ENCODE assay signal across 2 cellular contexts in the genomic region with DNA sequence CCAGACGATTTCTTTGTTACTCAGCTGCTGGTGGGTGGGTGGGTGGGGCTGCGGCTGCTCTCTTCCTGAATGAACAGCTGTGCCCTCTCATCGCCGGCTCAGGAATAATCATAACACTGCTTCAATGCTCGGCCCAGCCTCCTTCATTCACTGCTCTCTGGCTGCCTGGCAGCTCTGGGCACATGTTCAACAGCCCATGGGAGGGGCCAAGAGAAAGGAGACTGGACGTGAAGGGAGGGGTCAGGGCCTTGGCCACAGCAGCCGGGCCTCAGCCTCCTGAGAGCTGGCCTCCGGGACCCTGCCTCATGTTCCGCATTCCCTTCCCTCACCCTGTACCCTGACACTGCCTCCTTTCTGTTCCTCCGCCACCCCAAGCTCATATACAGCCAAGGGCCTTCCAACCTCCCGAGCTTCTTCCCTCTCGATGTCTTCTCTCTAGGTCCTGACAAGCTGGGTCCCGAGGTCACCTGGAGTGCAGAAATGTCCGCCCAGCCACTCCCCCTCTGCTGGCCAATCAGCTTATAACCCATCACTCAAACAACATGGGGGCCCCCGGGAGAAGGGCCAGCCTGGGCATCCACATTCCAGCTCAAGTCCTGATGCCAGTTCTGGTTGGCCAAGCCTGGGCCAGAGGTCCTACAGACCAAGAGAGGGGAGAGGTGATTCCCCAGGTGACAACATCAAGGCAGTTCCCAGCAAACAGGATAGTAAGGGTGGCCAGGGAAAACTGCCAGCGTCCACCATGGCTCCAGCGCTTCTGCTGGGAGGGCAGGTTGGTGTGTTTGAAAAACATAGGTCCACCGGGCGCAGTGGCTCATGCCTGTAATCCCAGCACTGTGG.
TF ChIP-seq lines count a peak whose summit lies in the region.

No MANE protein-coding gene starts in this region.

TF ChIP-seq in IMR-90, 13 proteins besides CTCF, POLR2A, EP300 and RAD21:
- no peak for TF ChIP-seq MAFK (IDR thresholded peaks at IDR 0.05; ENCODE audit: low read depth, low read length)
- TF ChIP-seq CHD1 (IDR thresholded peaks at IDR 0.05; ENCODE audit: low read depth, low read length) = no peak
- no peak for TF ChIP-seq SMC3 (IDR thresholded peaks at IDR 0.05; ENCODE audit: low read depth, low read length)
- peak; percentile 80 for TF ChIP-seq MAZ (IDR thresholded peaks at IDR 0.05; ENCODE audit: borderline replicate concordance, low read depth, low read length)
- TF ChIP-seq FOS (IDR thresholded peaks at IDR 0.05; ENCODE audit: low read depth, low read length) = no peak
- TF ChIP-seq CEBPB (IDR thresholded peaks at IDR 0.05; ENCODE audit: low read depth, low read length) = no peak
- no peak for TF ChIP-seq RFX5 (IDR thresholded peaks at IDR 0.05; ENCODE audit: low read depth, low read length)
- peak; percentile 82; the same call in 1 of the 2 replicates for TF ChIP-seq MXI1 (IDR thresholded peaks at IDR 0.05; ENCODE audit: borderline replicate concordance, low read depth, low read length)
- TF ChIP-seq USF2 (IDR thresholded peaks at IDR 0.05; ENCODE audit: low read depth, low read length) = peak; percentile 67
- TF ChIP-seq BHLHE40 (IDR thresholded peaks at IDR 0.05; ENCODE audit: low read depth, low read length) = no peak

TF ChIP-seq in liver, 16 proteins besides CTCF, POLR2A, EP300 and RAD21:
- TF ChIP-seq NR2F2 (IDR thresholded peaks at IDR 0.05) (peak; percentile 74), FOXA2 (IDR thresholded peaks at IDR 0.05) (no peak), RXRA (IDR thresholded peaks at IDR 0.05) (peak; percentile 65 to 86), JUND (IDR thresholded peaks at IDR 0.05) (peak in 1 of 2 donors; percentile 30), SP1 (IDR thresholded peaks at IDR 0.05) (peak; percentile 85), MAX (IDR thresholded peaks at IDR 0.05) (no peak), HNF4G (IDR thresholded peaks at IDR 0.05) (no peak), ATF3 (IDR thresholded peaks at IDR 0.05) (no peak), EGR1 (IDR thresholded peaks at IDR 0.05; ENCODE audit: low read depth in 2 of 2) (no peak), REST (IDR thresholded peaks at IDR 0.05) (peak; percentile 28), TAF1 (conservative IDR thresholded peaks at IDR 0.05) (no peak), FOXA1 (IDR thresholded peaks at IDR 0.05) (no peak), YY1 (IDR thresholded peaks at IDR 0.05) (peak; percentile 94), HNF4A (conservative IDR thresholded peaks at IDR 0.05) (peak; percentile 40 to 64), GABPA (IDR thresholded peaks at IDR 0.05 in 1 of 2, conservative IDR thresholded peaks at IDR 0.05 in 1 of 2) (peak in 1 of 2 donors; percentile 11)
- TF ChIP-seq, protein P1, sequence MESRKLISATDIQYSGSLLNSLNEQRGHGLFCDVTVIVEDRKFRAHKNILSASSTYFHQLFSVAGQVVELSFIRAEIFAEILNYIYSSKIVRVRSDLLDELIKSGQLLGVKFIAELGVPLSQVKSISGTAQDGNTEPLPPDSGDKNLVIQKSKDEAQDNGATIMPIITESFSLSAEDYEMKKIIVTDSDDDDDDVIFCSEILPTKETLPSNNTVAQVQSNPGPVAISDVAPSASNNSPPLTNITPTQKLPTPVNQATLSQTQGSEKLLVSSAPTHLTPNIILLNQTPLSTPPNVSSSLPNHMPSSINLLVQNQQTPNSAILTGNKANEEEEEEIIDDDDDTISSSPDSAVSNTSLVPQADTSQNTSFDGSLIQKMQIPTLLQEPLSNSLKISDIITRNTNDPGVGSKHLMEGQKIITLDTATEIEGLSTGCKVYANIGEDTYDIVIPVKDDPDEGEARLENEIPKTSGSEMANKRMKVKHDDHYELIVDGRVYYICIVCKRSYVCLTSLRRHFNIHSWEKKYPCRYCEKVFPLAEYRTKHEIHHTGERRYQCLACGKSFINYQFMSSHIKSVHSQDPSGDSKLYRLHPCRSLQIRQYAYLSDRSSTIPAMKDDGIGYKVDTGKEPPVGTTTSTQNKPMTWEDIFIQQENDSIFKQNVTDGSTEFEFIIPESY (IDR thresholded peaks at IDR 0.05) = peak; percentile 25
